In the genomic region with DNA sequence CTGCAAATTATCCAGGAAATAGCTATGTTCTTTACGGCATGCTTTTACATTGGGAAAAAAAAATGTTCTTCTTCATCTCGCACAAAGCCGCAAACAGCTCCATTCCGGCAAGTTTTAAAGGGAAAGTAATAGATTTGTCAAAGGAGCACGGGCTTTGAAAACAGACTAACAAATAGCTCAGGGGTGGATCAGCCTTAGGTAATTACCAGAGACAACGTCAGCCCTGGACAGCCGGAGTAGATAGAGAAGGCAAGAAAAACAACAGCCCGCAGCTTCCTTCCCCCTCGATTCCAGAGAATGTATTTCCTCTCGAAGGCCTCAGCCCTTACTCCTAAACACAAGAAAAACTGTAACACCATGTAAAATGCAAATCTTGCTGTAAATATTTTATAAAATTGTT, we compare ENCODE assay signal across 11 cellular contexts.
DNase-seq lines count a peak whose midpoint lies in the region; ATAC-seq and TF ChIP-seq lines count a peak whose summit lies in the region.
"Had no signal": no experiment of that assay in that cellular context is flagged by ENCODE, and none has a peak within 500 bp of the region (broad histone marks: within the 10 kb centered on the region; RNA-seq: fewer than 3 reads in every experiment).

No MANE protein-coding gene starts in this region.

- H3K9ac ChIP-seq in iPS-20b (ENCODE audit: low read depth, low read length): peak overlapping the region; percentile 38; the same call in 1 of the 2 replicates
- peak overlapping the region; percentile 47 to 58 for H3K9ac ChIP-seq in stomach smooth muscle (ENCODE audit: low read length in 2 of 2)

- ATAC-seq in stimulated activated naive B cell treated with anti-CD40 and anti-IgM and Interleukin-4, amounts not matched to agents 10 μg/mL and 1 μg/mL and 100 μg/mL, for 72 hours (replicated peaks): no peak
- ATAC-seq in HG02884 (IDR thresholded peaks at IDR 0.05; ENCODE audit: unreplicated experiment) (no peak), HG03457 (IDR thresholded peaks at IDR 0.05; ENCODE audit: unreplicated experiment) (no peak)
- ATAC-seq: A549; activated CD4-positive, CD25-positive, alpha-beta regulatory T cell treated with anti-CD3 and anti-CD28 coated beads, Interleukin-2, amount 50 U/mL, for 24 hours had no signal

- H3K4me3 ChIP-seq in astrocyte of the spinal cord (ENCODE audit: low read depth, low read length) (no peak overlapping the region), iPS-20b (ENCODE audit: low read length) (no peak overlapping the region), stomach smooth muscle (ENCODE audit: low read length in 2 of 2) (peak overlapping the region; percentile 64 to 66)
- H3K4me3 ChIP-seq: A549 had no signal

- no peak overlapping the region for H3K27ac Mint-ChIP-seq in stimulated activated naive B cell treated with anti-CD40 and anti-IgM and Interleukin-4, amounts not matched to agents 10 μg/mL and 1 μg/mL and 100 μg/mL, for 72 hours

- no peak for TF ChIP-seq CTCF in astrocyte of the spinal cord (IDR thresholded peaks at IDR 0.05; ENCODE audit: low read depth, low read length)

- H3K27me3 ChIP-seq in iPS-20b (ENCODE audit: insufficient read depth, low read length) (no peaks in the 10 kb centered on the region), stomach smooth muscle (ENCODE audit: control insufficient read depth in 1 of 2, insufficient read depth in 2 of 2, low read length in 2 of 2) (no peaks in the 10 kb centered on the region)

- H3K36me3 ChIP-seq in iPS-20b (ENCODE audit: insufficient read depth, low read depth, low read length) (no peaks in the 10 kb centered on the region), stomach smooth muscle (ENCODE audit: control insufficient read depth in 2 of 2, insufficient read depth in 2 of 2, low read length in 2 of 2) (no peaks in the 10 kb centered on the region)

- H3K9me3 ChIP-seq in iPS-20b (ENCODE audit: insufficient read depth, low read depth, low read length): no peaks in the 10 kb centered on the region
- H3K9me3 ChIP-seq in stomach smooth muscle (ENCODE audit: control insufficient read depth in 2 of 2, low read length in 2 of 2): no peaks in the 10 kb centered on the region
- H3K9me3 ChIP-seq: A549 had no signal

- in situ Hi-C loops in astrocyte of the spinal cord (cut with HindIII; ENCODE audit: low sequenced_read_pairs): no loop called here

- H3K27me3 Mint-ChIP-seq in stimulated activated naive B cell treated with anti-CD40 and anti-IgM and Interleukin-4, amounts not matched to agents 10 μg/mL and 1 μg/mL and 100 μg/mL, for 72 hours: peaks cover 12 to 14% of the 10 kb centered on the region in 2 donors

- H3K36me3 Mint-ChIP-seq in stimulated activated naive B cell treated with anti-CD40 and anti-IgM and Interleukin-4, amounts not matched to agents 10 μg/mL and 1 μg/mL and 100 μg/mL, for 72 hours: no peaks in the 10 kb centered on the region

- DNase-seq in NOMO-1 (lab: John Stamatoyannopoulos, UW; ENCODE audit: unreplicated experiment in 2 of 2) (peak; percentile 24), NOMO-1 treated with dmso at 0.1 percent for 144 hours (lab: John Stamatoyannopoulos, UW; ENCODE audit: unreplicated experiment) (no peak), astrocyte of the spinal cord (ENCODE audit: low read depth, low spot score) (peak; percentile 61)
- DNase-seq in stimulated activated naive B cell treated with anti-CD40 and anti-IgM and Interleukin-4, amounts not matched to agents 10 μg/mL and 1 μg/mL and 100 μg/mL, for 72 hours: no peak
- DNase-seq: NCI-H146 had no signal

- H3K4me1 ChIP-seq in iPS-20b (ENCODE audit: insufficient read depth, low read length) (peaks cover 31% of the 10 kb centered on the region; the same call in 1 of the 2 replicates), stomach smooth muscle (ENCODE audit: control insufficient read depth, insufficient read depth, low read length) (peaks cover 24% of the 10 kb centered on the region)
- H3K4me1 ChIP-seq: A549 had no signal

- no peak overlapping the region for H3K4me3 Mint-ChIP-seq in stimulated activated naive B cell treated with anti-CD40 and anti-IgM and Interleukin-4, amounts not matched to agents 10 μg/mL and 1 μg/mL and 100 μg/mL, for 72 hours

- H3K9me3 Mint-ChIP-seq in stimulated activated naive B cell treated with anti-CD40 and anti-IgM and Interleukin-4, amounts not matched to agents 10 μg/mL and 1 μg/mL and 100 μg/mL, for 72 hours: no peaks in the 10 kb centered on the region

- H3K4me1 Mint-ChIP-seq in stimulated activated naive B cell treated with anti-CD40 and anti-IgM and Interleukin-4, amounts not matched to agents 10 μg/mL and 1 μg/mL and 100 μg/mL, for 72 hours: no peaks in the 10 kb centered on the region

- no peak overlapping the region for H3K27ac ChIP-seq in iPS-20b (ENCODE audit: low read length)
- H3K27ac ChIP-seq in stomach smooth muscle (ENCODE audit: low read length): peak overlapping the region; percentile 64
- H3K27ac ChIP-seq: A549 had no signal

Comparison
In these comparisons a context has a peak if more than half of its experiments do, and no peak if none do; other contexts are left out.
1. DNase-seq: peak in NOMO-1 (2 of 2) and astrocyte of the spinal cord (single experiment); none in NOMO-1 treated with dmso at 0.1 percent for 144 hours (single experiment) and stimulated activated naive B cell treated with anti-CD40 and anti-IgM and Interleukin-4, amounts not matched to agents 10 μg/mL and 1 μg/mL and 100 μg/mL, for 72 hours (single experiment).
2. H3K4me3 ChIP-seq: peak in stomach smooth muscle (2 of 2); none in astrocyte of the spinal cord (single experiment) and iPS-20b (single experiment).